1 cellular context compared by ENCODE assay signal in genomic region chr10:101287922-101288638, GRCh38.
TF ChIP-seq lines count a peak whose summit lies in the region.

No MANE protein-coding gene starts in this region.

TF ChIP-seq in K562, 482 proteins besides CTCF, POLR2A, EP300 and RAD21 (continued from another document):
- TF ChIP-seq, protein P1, sequence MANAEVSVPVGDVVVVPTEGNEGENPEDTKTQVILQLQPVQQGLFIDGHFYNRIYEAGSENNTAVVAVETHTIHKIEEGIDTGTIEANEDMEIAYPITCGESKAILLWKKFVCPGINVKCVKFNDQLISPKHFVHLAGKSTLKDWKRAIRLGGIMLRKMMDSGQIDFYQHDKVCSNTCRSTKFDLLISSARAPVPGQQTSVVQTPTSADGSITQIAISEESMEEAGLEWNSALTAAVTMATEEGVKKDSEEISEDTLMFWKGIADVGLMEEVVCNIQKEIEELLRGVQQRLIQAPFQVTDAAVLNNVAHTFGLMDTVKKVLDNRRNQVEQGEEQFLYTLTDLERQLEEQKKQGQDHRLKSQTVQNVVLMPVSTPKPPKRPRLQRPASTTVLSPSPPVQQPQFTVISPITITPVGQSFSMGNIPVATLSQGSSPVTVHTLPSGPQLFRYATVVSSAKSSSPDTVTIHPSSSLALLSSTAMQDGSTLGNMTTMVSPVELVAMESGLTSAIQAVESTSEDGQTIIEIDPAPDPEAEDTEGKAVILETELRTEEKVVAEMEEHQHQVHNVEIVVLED (CRISPR knock-in tag; IDR thresholded peaks at IDR 0.05) = no peak
- TF ChIP-seq ZNF79 (CRISPR knock-in tag; IDR thresholded peaks at IDR 0.05; ENCODE audit: low read depth) (no peak), FOXK1 (CRISPR knock-in tag; IDR thresholded peaks at IDR 0.05; ENCODE audit: borderline replicate concordance) (no peak)
